Comparison of ENCODE assay signal across 16 cellular contexts in the genomic region with DNA sequence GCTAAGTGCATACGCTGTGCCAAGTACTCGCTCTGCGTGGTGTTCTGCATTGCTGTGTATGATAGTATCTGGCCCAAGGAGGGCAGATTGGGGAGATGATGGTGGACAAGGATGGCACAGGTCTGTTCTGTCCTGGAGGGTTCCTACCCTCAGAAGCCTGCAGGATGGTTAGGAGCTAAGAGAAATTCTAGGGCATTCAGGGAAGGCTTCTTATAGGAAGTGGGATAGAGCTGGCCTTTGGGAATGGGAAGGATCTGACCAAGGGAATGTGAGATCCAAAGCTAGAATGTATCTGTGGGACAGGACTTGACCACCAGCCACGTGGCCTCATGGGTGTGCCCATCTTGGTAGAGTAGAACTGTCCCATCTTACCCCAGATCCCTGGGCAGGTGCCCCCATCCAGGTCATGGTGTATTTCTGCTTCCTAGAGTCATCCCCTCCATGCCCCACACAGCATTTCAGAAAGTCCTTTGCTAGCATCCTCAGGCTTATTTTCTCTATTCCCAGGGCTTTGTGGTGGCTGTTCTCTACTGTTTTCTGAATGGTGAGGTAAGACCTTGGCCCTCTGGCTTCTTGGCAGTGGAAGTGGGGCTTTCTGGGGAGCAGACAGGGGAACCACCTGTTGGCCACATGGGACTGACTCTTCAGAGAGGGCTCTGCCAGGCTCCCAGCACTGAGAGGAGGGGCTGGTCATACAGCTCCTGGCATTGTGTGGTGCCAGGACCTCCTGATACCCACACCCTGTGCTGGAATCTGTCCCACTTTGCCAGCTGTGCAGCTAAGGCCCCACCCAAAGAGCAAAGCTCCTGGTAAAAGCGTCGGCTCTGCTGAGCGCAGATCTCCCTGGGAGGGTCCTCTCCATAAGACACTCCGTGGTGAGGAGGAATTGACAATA. TPM values are rescaled to one million over a fixed set of nuclear protein-coding genes. Genes with fewer than 3 reads are reported as not detected.
A peak's percentile ranks its signal among the peaks of the same experiment; 100 is the strongest.
DNase-seq lines count a peak whose midpoint lies in the region; ATAC-seq and TF ChIP-seq lines count a peak whose summit lies in the region.
"Had no signal": no experiment of that assay in that cellular context is flagged by ENCODE, and none has a peak within 500 bp of the region (broad histone marks: within the 10 kb centered on the region; RNA-seq: fewer than 3 reads in every experiment).

No MANE protein-coding gene starts in this region.

- no peaks in the 10 kb centered on the region for H3K9me3 Mint-ChIP-seq in osteocyte (ENCODE audit: unreplicated experiment)

- no peak for ATAC-seq in GM19397 (IDR thresholded peaks at IDR 0.05; ENCODE audit: unreplicated experiment)
- ATAC-seq: Panc1 had no signal

- H3K4me1 Mint-ChIP-seq in osteocyte (ENCODE audit: unreplicated experiment): no peaks in the 10 kb centered on the region

- H3K27me3 Mint-ChIP-seq in osteocyte (ENCODE audit: unreplicated experiment): peaks cover 18% of the 10 kb centered on the region

- H3K27ac Mint-ChIP-seq in osteocyte (ENCODE audit: unreplicated experiment): no peak overlapping the region

- no peak overlapping the region for H3K4me3 Mint-ChIP-seq in osteocyte (ENCODE audit: unreplicated experiment)

- H3K36me3 Mint-ChIP-seq in osteocyte (ENCODE audit: unreplicated experiment): no peaks in the 10 kb centered on the region

- peak; percentile 15 for DNase-seq in activated CD8-positive, alpha-beta memory T cell treated with anti-CD3 and anti-CD28 coated beads for 24 hours
- no peak for DNase-seq in activated CD8-positive, alpha-beta memory T cell treated with anti-CD3 and anti-CD28 coated beads, Interleukin-2, amount 50 U/mL, for 4 hours
- DNase-seq in coronary artery (ENCODE audit: low spot score) (peak; percentile 52), osteocyte (ENCODE audit: extremely low spot score, unreplicated experiment) (peak; percentile 54), ureter (ENCODE audit: low spot score) (peak; percentile 28), HUDEP-2 (lab: John Stamatoyannopoulos, UW; ENCODE audit: unreplicated experiment in 76 of 76) (no peak), NOMO-1 treated with DMSO at 0.1 percent for 48 hours (lab: John Stamatoyannopoulos, UW; ENCODE audit: unreplicated experiment) (no peak)
- DNase-seq: 8988T, EL, MM.1S, NCI-H187 treated with DMSO at 0.1 percent for 48 hours, NCI-H774, SIG-M5 had no signal

- no peak for TF ChIP-seq CTCF in coronary artery (IDR thresholded peaks at IDR 0.05)
- no peak for TF ChIP-seq CTCF in osteocyte (IDR thresholded peaks at IDR 0.05)

- H3K27ac ChIP-seq in coronary artery: no peak overlapping the region
- H3K27ac ChIP-seq: BLaER1 treated with 17β-estradiol and CSF1 and Interleukin-3, amounts not matched to agents 10 nM and 100 nM had no signal

- no peak overlapping the region for H3K4me3 ChIP-seq in coronary artery
- H3K4me3 ChIP-seq: BLaER1 treated with 17β-estradiol and CSF1 and Interleukin-3, amounts not matched to agents 10 nM and 100 nM had no signal

RNA-seq across cellular contexts. Expression of a gene that starts 52.5 kb away (rescaled TPM):
- total RNA-seq in osteocyte (not detected in 2 replicates), ureter (2.6 TPM)

Comparison
In these comparisons a context has a peak if more than half of its experiments do, and no peak if none do; other contexts are left out.
1. DNase-seq: peak in activated CD8-positive, alpha-beta memory T cell treated with anti-CD3 and anti-CD28 coated beads for 24 hours (single experiment), coronary artery (single experiment), osteocyte (single experiment) and ureter (single experiment); none in activated CD8-positive, alpha-beta memory T cell treated with anti-CD3 and anti-CD28 coated beads, Interleukin-2, amount 50 U/mL, for 4 hours (single experiment), HUDEP-2 (0 of 76) and NOMO-1 treated with DMSO at 0.1 percent for 48 hours (single experiment).